Comparison of ENCODE assay signal across 8 cellular contexts in genomic region chr7:149773446-149774236, GRCh38.
DNase-seq lines count a peak whose midpoint lies in the region; ATAC-seq, FAIRE-seq and TF ChIP-seq lines count a peak whose summit lies in the region.

Gene ZNF467, minus strand, starts transcription at chr7:149773588. Its CDS starts 2,556 bp downstream, at chr7:149771032.

- peak within 1 kb of the TSS; percentile 66 for H3K4me3 Mint-ChIP-seq in activated T-cell treated with anti-CD3 and anti-CD28 coated beads, Interleukin-2, amount 50 U/mL, for 24 hours
- peak within 1 kb of the TSS; percentile 84 for H3K4me3 Mint-ChIP-seq in nephron progenitor cell

- TF ChIP-seq CTCF in fibroblast of pulmonary artery (IDR thresholded peaks at IDR 0.05; ENCODE audit: low read length, missing control alignments), result no peak
- no peak for TF ChIP-seq CTCF in nephron progenitor cell (IDR thresholded peaks at IDR 0.05)

- peak within 1 kb of the TSS; percentile 80 for H3K4me3 ChIP-seq in fibroblast of pulmonary artery (replicated peaks; ENCODE audit: low read depth, low read length)

- no peaks in the 10 kb centered on the region for H3K36me3 Mint-ChIP-seq in activated T-cell treated with anti-CD3 and anti-CD28 coated beads, Interleukin-2, amount 50 U/mL, for 24 hours (ENCODE audit: low read depth)
- H3K36me3 Mint-ChIP-seq in nephron progenitor cell (ENCODE audit: low read depth), result peaks cover 18% of the 10 kb centered on the region

- ATAC-seq in HG02852 (IDR thresholded peaks at IDR 0.05; ENCODE audit: unreplicated experiment) (no peak), GM21381 (IDR thresholded peaks at IDR 0.05; ENCODE audit: unreplicated experiment) (no peak)

- no peaks in the 10 kb centered on the region for H3K9me3 Mint-ChIP-seq in activated T-cell treated with anti-CD3 and anti-CD28 coated beads, Interleukin-2, amount 50 U/mL, for 24 hours
- no peaks in the 10 kb centered on the region for H3K9me3 Mint-ChIP-seq in nephron progenitor cell

- H3K4me1 Mint-ChIP-seq in activated T-cell treated with anti-CD3 and anti-CD28 coated beads, Interleukin-2, amount 50 U/mL, for 24 hours (ENCODE audit: low read depth), result peaks cover 5% of the 10 kb centered on the region
- peaks cover 60% of the 10 kb centered on the region for H3K4me1 Mint-ChIP-seq in nephron progenitor cell

- peaks cover 11% of the 10 kb centered on the region for H3K27me3 Mint-ChIP-seq in activated T-cell treated with anti-CD3 and anti-CD28 coated beads, Interleukin-2, amount 50 U/mL, for 24 hours
- H3K27me3 Mint-ChIP-seq in nephron progenitor cell (ENCODE audit: low read depth, poor library complexity), result peaks cover 36% of the 10 kb centered on the region

- no peak within 1 kb of the TSS for H3K27ac Mint-ChIP-seq in activated T-cell treated with anti-CD3 and anti-CD28 coated beads, Interleukin-2, amount 50 U/mL, for 24 hours
- peak within 1 kb of the TSS; percentile 71 for H3K27ac Mint-ChIP-seq in nephron progenitor cell

- DNase-seq in DMS114 treated with DMSO at 0.1 percent for 48 hours (lab: John Stamatoyannopoulos, UW; ENCODE audit: unreplicated experiment), result peak; percentile 26
- peak; percentile 7 for DNase-seq in NCI-H2029 treated with DMSO at 0.1 percent for 48 hours (lab: John Stamatoyannopoulos, UW)
- peak; percentile 46 for DNase-seq in activated T-cell treated with anti-CD3 and anti-CD28 coated beads, Interleukin-2, amount 50 U/mL, for 24 hours
- peak; percentile 80 for DNase-seq in fibroblast of pulmonary artery (ENCODE audit: low read depth)
- DNase-seq in nephron progenitor cell, result peak; percentile 72
- peak; percentile 35 for DNase-seq in urothelium cell line (ENCODE audit: low spot score)

- FAIRE-seq in urothelium cell line (lab: Jason Lieb, UNC), result no peak

Comparison
In these comparisons a context has a peak if more than half of its experiments do, and no peak if none do; other contexts are left out.
1. DNase-seq: peak in every context shown above with its lines; median percentile 80 in fibroblast of pulmonary artery; 72 in nephron progenitor cell; 46 in activated T-cell treated with anti-CD3 and anti-CD28 coated beads, Interleukin-2, amount 50 U/mL, for 24 hours; 35 in urothelium cell line; 26 in DMS114 treated with DMSO at 0.1 percent for 48 hours; 7 in NCI-H2029 treated with DMSO at 0.1 percent for 48 hours.